Comparison of ENCODE assay signal across 23 cellular contexts in the genomic region with DNA sequence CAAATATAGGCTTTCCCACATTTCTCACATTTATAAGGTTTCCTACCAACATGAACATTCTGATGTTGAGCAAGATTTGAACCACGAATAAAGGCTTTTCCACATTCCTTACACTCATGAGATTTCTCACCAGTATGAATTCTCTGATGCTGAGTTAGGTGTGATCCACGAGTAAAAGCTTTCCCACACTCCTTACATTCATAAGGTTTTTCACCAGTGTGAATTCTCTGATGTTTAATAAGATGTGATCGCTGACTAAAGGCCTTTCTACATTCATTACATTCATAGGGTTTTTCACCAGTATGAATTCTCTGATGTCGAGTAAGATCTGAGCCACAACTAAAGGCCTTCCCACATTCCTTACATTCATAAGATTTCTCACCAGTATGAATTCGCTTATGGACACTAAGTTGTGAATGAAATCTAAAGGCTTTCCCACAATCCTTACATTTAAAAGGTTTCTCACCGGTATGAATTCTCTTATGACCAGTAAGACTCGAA. TPM values are rescaled to one million over a fixed set of nuclear protein-coding genes. Genes with fewer than 3 reads are reported as not detected.
DNase-seq lines count a peak whose midpoint lies in the region; ATAC-seq, FAIRE-seq and TF ChIP-seq lines count a peak whose summit lies in the region.
"Had no signal": no experiment of that assay in that cellular context is flagged by ENCODE, and none has a peak within 500 bp of the region (broad histone marks: within the 10 kb centered on the region; RNA-seq: fewer than 3 reads in every experiment).

No MANE protein-coding gene starts in this region.

- TF ChIP-seq POLR2A in H1 (IDR thresholded peaks at IDR 0.05; ENCODE audit: control extremely low read depth in 1 of 2, low read depth in 2 of 2, low read length in 2 of 2) = no peak

- peak overlapping the region; percentile 62 for H3K27ac Mint-ChIP-seq in progenitor cell of endocrine pancreas
- H3K27ac Mint-ChIP-seq: activated CD8-positive, alpha-beta T cell treated with anti-CD3 and anti-CD28 coated beads for 36 hours; H9; immature natural killer cell; T-cell had no signal

- no peak overlapping the region for H3K56ac ChIP-seq in H1 (replicated peaks; ENCODE audit: insufficient read length, low read depth, low read length)

- 94% methylated on average over 7 of the region's 7 CpGs; no CpG with 5 or more reads in 1 of the 2 experiments for WGBS in H1 (ENCODE audit: extremely low coverage in 1 of 2, insufficient coverage in 1 of 2, insufficient read length in 1 of 2, insufficient replicate concordance in 2 of 2, low coverage in 1 of 2, low lambda C conversion rate in 2 of 2, missing lambda C conversion rate in 1 of 2), 2 experiments

- H2BK12ac ChIP-seq in H1 (ENCODE audit: low read depth, low read length) = no peak overlapping the region

- DNase-seq in D721Med (ENCODE audit: insufficient read length, low spot score) (no peak), OCI-M1 (lab: John Stamatoyannopoulos, UW) (peak; percentile 21), H1 (ENCODE audit: low read depth in 1 of 2, low spot score in 2 of 2) (no peak), progenitor cell of endocrine pancreas (ENCODE audit: low spot score, unreplicated experiment) (no peak), NCI-H774 (lab: John Stamatoyannopoulos, UW) (no peak)
- DNase-seq: activated CD4-positive, CD25-positive, alpha-beta regulatory T cell treated with anti-CD3 and anti-CD28 coated beads, Interleukin-2, amount 50 U/mL, for 72 hours; activated CD8-positive, alpha-beta T cell treated with anti-CD3 and anti-CD28 coated beads for 36 hours; activated gamma-delta T cell treated with Interleukin-2 at 50 U/mL for 16 hours; amniotic stem cell; H9; immature natural killer cell; KG1; left lung; midbrain; NCI-H1694 treated with DMSO at 0.1 percent for 48 hours; NCI-H82; small intestine; T-cell had no signal

- H3K4me3 Mint-ChIP-seq in progenitor cell of endocrine pancreas (ENCODE audit: low read depth) = no peak overlapping the region
- H3K4me3 Mint-ChIP-seq: activated CD8-positive, alpha-beta T cell treated with anti-CD3 and anti-CD28 coated beads for 36 hours; H9; immature natural killer cell; T-cell had no signal

- no peak overlapping the region for H3K4ac ChIP-seq in H1 (replicated peaks; ENCODE audit: insufficient read length, low read depth, low read length)

- no peak overlapping the region for H4K5ac ChIP-seq in H1 (ENCODE audit: insufficient read length, low read depth, low read length)

- H4K91ac ChIP-seq in H1 (replicated peaks; ENCODE audit: insufficient read length, low read length) = no peak overlapping the region

- H2AFZ ChIP-seq in H1 (ENCODE audit: low read length) = no peak overlapping the region

- H3K4me3 ChIP-seq in H1 (ENCODE audit: extremely low read depth in 1 of 4, insufficient read depth in 2 of 4, low read depth in 3 of 4, low read length in 4 of 4) = peak overlapping the region in 1 of 4 experiments; percentile 27; a peak in 2 of 8 replicates
- H3K4me3 ChIP-seq: cardiac muscle cell, left lung had no signal

- H3K27me3 ChIP-seq in H1 (replicated peaks in 1 of 4; ENCODE audit: control insufficient read depth in 3 of 4, extremely low read depth in 1 of 4, insufficient read depth in 3 of 4, low read length in 3 of 4) = no peaks in the 10 kb centered on the region
- H3K27me3 ChIP-seq: cardiac muscle cell, foreskin keratinocyte, left lung had no signal

- H3K79me1 ChIP-seq in H1 (ENCODE audit: low read depth, low read length) = no peaks in the 10 kb centered on the region

- peaks cover 3 to 90% (median 38%) of the 10 kb centered on the region in 4 experiments; a peak in 7 of 8 replicates for H3K36me3 ChIP-seq in H1 (ENCODE audit: control insufficient read depth in 2 of 4, insufficient read depth in 4 of 4, low read length in 3 of 4)

- no peaks in the 10 kb centered on the region for H3K4me1 ChIP-seq in H1 (replicated peaks in 1 of 4; ENCODE audit: control insufficient read depth in 3 of 4, insufficient read depth in 4 of 4, low read length in 3 of 4)
- H3K4me1 ChIP-seq: foreskin keratinocyte, left lung had no signal

- H2BK15ac ChIP-seq in H1 (ENCODE audit: low read length) = no peak overlapping the region

- H3K9me3 Mint-ChIP-seq in progenitor cell of endocrine pancreas (ENCODE audit: low read depth) = peaks cover 46% of the 10 kb centered on the region

- TF ChIP-seq EP300 in H1 (IDR thresholded peaks at IDR 0.05; ENCODE audit: borderline replicate concordance in 1 of 2, low read depth in 2 of 2, low read length in 2 of 2) = no peak

- no peak overlapping the region for H3K23ac ChIP-seq in H1 (ENCODE audit: insufficient read length)

- ATAC-seq in HG03565 (IDR thresholded peaks at IDR 0.05; ENCODE audit: unreplicated experiment) = no peak
- no peak for ATAC-seq in HG03378 (IDR thresholded peaks at IDR 0.05; ENCODE audit: unreplicated experiment)
- no peak for ATAC-seq in GM21423 (IDR thresholded peaks at IDR 0.05; ENCODE audit: unreplicated experiment)
- ATAC-seq: activated CD8-positive, alpha-beta T cell treated with anti-CD3 and anti-CD28 coated beads for 36 hours; foreskin keratinocyte; left lung; T-cell had no signal

- no peak overlapping the region for H2BK20ac ChIP-seq in H1 (ENCODE audit: low read length)

- H3K27ac ChIP-seq in H1 (ENCODE audit: low read depth, low read length) = no peak overlapping the region
- H3K27ac ChIP-seq: cardiac muscle cell, foreskin keratinocyte, left lung had no signal

- peak; percentile 53 for FAIRE-seq in D721Med (lab: Jason Lieb, UNC)
- no peak for FAIRE-seq in H1 (lab: Jason Lieb, UNC)
- FAIRE-seq: small intestine had no signal

- TF ChIP-seq CTCF in D721Med (IDR thresholded peaks at IDR 0.05; ENCODE audit: insufficient read depth, missing control alignments) (no peak), H1 (IDR thresholded peaks at IDR 0.05; ENCODE audit: control extremely low read depth in 1 of 3, insufficient read depth in 1 of 3, low read depth in 1 of 3, low read length in 3 of 3) (no peak), progenitor cell of endocrine pancreas (IDR thresholded peaks at IDR 0.05; ENCODE audit: unreplicated experiment) (no peak)

- CTCF ChIA-PET in H1 (lab: Charles Lee; ENCODE audit: partially characterized antibody) = no interaction called here

- H3K9ac ChIP-seq in H1 (replicated peaks in 1 of 4; ENCODE audit: extremely low read depth in 1 of 4, low read depth in 3 of 4, low read length in 3 of 4) = no peak overlapping the region

- no peak overlapping the region for H3K4me2 ChIP-seq in H1 (ENCODE audit: insufficient read depth in 1 of 2, low read depth in 2 of 2, low read length in 2 of 2)

- H2BK120ac ChIP-seq in H1 (replicated peaks; ENCODE audit: low read depth, low read length) = no peak overlapping the region

- no peaks in the 10 kb centered on the region for H3K4me1 Mint-ChIP-seq in progenitor cell of endocrine pancreas (ENCODE audit: low read depth)
- H3K4me1 Mint-ChIP-seq: H9, immature natural killer cell, T-cell had no signal

- no peak overlapping the region for H2AK5ac ChIP-seq in H1 (ENCODE audit: low read depth, low read length)

- H2BK5ac ChIP-seq in H1 (ENCODE audit: low read depth, low read length) = no peak overlapping the region

- no peak overlapping the region for H3K14ac ChIP-seq in H1 (ENCODE audit: insufficient read length)

- H3K18ac ChIP-seq in H1 (ENCODE audit: extremely low read depth, low read length) = no peak overlapping the region

- no peaks in the 10 kb centered on the region for H3K79me2 ChIP-seq in H1 (ENCODE audit: control insufficient read depth in 1 of 2, insufficient read depth in 2 of 2, low read length in 2 of 2)

- peaks cover 84% of the 10 kb centered on the region for H3K36me3 Mint-ChIP-seq in progenitor cell of endocrine pancreas (ENCODE audit: insufficient read depth)

- no peak for TF ChIP-seq RAD21 in H1 (IDR thresholded peaks at IDR 0.05 in 1 of 2, conservative IDR thresholded peaks at IDR 0.05 in 1 of 2; ENCODE audit: low read depth in 2 of 2, low read length in 2 of 2)

- POLR2A ChIA-PET in H1 (lab: Charles Lee; ENCODE audit: partially characterized antibody) = interaction anchor here (1.6 kb wide), 1 partner anchor 18 kb away, joined by 6 read pairs; the partner anchor contains the start of gene ZNF790

- H3K23me2 ChIP-seq in H1 (ENCODE audit: low read depth, low read length) = no peaks in the 10 kb centered on the region

- H4K20me1 ChIP-seq in H1 (replicated peaks in 1 of 2; ENCODE audit: control insufficient read depth in 1 of 2, insufficient read depth in 2 of 2, low read length in 2 of 2) = no peaks in the 10 kb centered on the region

- no peaks in the 10 kb centered on the region for H3K27me3 Mint-ChIP-seq in progenitor cell of endocrine pancreas
- H3K27me3 Mint-ChIP-seq: activated CD8-positive, alpha-beta T cell treated with anti-CD3 and anti-CD28 coated beads for 36 hours; T-cell had no signal

- H3K9me3 ChIP-seq in H1 (ENCODE audit: insufficient read depth in 2 of 2, low read depth in 1 of 2, low read length in 1 of 2) = peaks cover 76 to 83% of the 10 kb centered on the region in 2 experiments

- H4K8ac ChIP-seq in H1 (ENCODE audit: extremely low read depth, insufficient read depth, low read length) = no peak overlapping the region

RNA-seq across cellular contexts. Expression of gene ZNF790, which starts 19.0 kb away (rescaled TPM):
- 7.2 and 7.5 TPM in 2 replicates for total RNA-seq in H1 (2021; fragmentation: NEBNext Ultra II Directional; extraction: Animal tissue kit (Norgen Biotek cat#: 25700))
- 1.7 and 1.9 TPM in 2 replicates for polyA plus RNA-seq in H1 (2011; rRNA removed)
- 3.1 TPM for polyA plus RNA-seq in H1 (2011; cell fraction: cytosol; rRNA removed)
- 1.8 TPM for polyA plus RNA-seq in H1 (2011; cell fraction: nucleus; rRNA removed)
- 2.8 to 3.9 TPM (median 3.3 TPM) in 4 replicates for polyA plus RNA-seq in H1 (2012, experiment 1 of 2)
- 0.81 TPM for polyA plus RNA-seq in H1 (2012, experiment 2 of 2)
- 2.8 TPM for polyA plus RNA-seq in H1 (2013, experiment 1 of 2)
- 2.4 TPM for polyA plus RNA-seq in H1 (2013, experiment 2 of 2)
- 3.4 and 3.7 TPM in 2 replicates for polyA minus RNA-seq in H1 (2011; rRNA and poly(A)+ RNA removed)
- 3.2 TPM for polyA minus RNA-seq in H1 (2011; cell fraction: cytosol; rRNA and poly(A)+ RNA removed)
- polyA minus RNA-seq in H1 (2011; cell fraction: nucleus; rRNA and poly(A)+ RNA removed) = 8.3 TPM
- total RNA-seq in progenitor cell of endocrine pancreas = 12.1 and 13.7 TPM in 2 replicates

RNA-seq across cellular contexts. Expression of gene ZNF345, which starts 31.5 kb away (rescaled TPM):
- total RNA-seq in H1 (2021; fragmentation: NEBNext Ultra II Directional; extraction: Animal tissue kit (Norgen Biotek cat#: 25700)) = 5.1 TPM in 2 replicates
- 3.2 and 3.8 TPM in 2 replicates for polyA plus RNA-seq in H1 (2011; rRNA removed)
- 3.7 TPM for polyA plus RNA-seq in H1 (2011; cell fraction: cytosol; rRNA removed)
- polyA plus RNA-seq in H1 (2011; cell fraction: nucleus; rRNA removed) = 2.4 TPM
- polyA plus RNA-seq in H1 (2012, experiment 1 of 2) = 2.9 to 5.3 TPM (median 3.8 TPM) in 4 replicates
- 1.4 TPM for polyA plus RNA-seq in H1 (2012, experiment 2 of 2)
- polyA plus RNA-seq in H1 (2013, experiment 1 of 2) = 3.9 TPM
- 3.2 TPM for polyA plus RNA-seq in H1 (2013, experiment 2 of 2)
- polyA minus RNA-seq in H1 (2011; rRNA and poly(A)+ RNA removed) = 3.2 and 6.5 TPM in 2 replicates
- polyA minus RNA-seq in H1 (2011; cell fraction: cytosol; rRNA and poly(A)+ RNA removed) = 7.3 TPM
- polyA minus RNA-seq in H1 (2011; cell fraction: nucleus; rRNA and poly(A)+ RNA removed) = 13.0 TPM
- 14.7 and 17.8 TPM in 2 replicates for total RNA-seq in progenitor cell of endocrine pancreas

RNA-seq across cellular contexts. Expression of gene ZNF850, which starts 46.6 kb away (rescaled TPM):
- total RNA-seq in H1 (2021; fragmentation: NEBNext Ultra II Directional; extraction: Animal tissue kit (Norgen Biotek cat#: 25700)) = 18.0 and 21.2 TPM in 2 replicates
- 5.6 and 6.7 TPM in 2 replicates for polyA plus RNA-seq in H1 (2011; rRNA removed)
- polyA plus RNA-seq in H1 (2011; cell fraction: cytosol; rRNA removed) = 7.5 TPM
- 3.7 TPM for polyA plus RNA-seq in H1 (2011; cell fraction: nucleus; rRNA removed)
- polyA plus RNA-seq in H1 (2012, experiment 1 of 2) = 4.4 to 7.1 TPM (median 5.1 TPM) in 4 replicates
- polyA plus RNA-seq in H1 (2012, experiment 2 of 2) = 0.55 TPM
- polyA plus RNA-seq in H1 (2013, experiment 1 of 2) = 10.0 TPM
- polyA plus RNA-seq in H1 (2013, experiment 2 of 2) = 10.3 TPM
- polyA minus RNA-seq in H1 (2011; rRNA and poly(A)+ RNA removed) = 28.2 and 33.6 TPM in 2 replicates
- polyA minus RNA-seq in H1 (2011; cell fraction: cytosol; rRNA and poly(A)+ RNA removed) = 17.9 TPM
- polyA minus RNA-seq in H1 (2011; cell fraction: nucleus; rRNA and poly(A)+ RNA removed) = 15.6 TPM
- 16.7 and 17.6 TPM in 2 replicates for total RNA-seq in progenitor cell of endocrine pancreas
